ENCODE assay signal across 15 cellular contexts in genomic region chrX:18668468-18668867, GRCh38. TPM values are rescaled to one million over a fixed set of nuclear protein-coding genes. Genes with fewer than 3 reads are reported as not detected.
A peak's percentile ranks its signal among the peaks of the same experiment; 100 is the strongest.
DNase-seq lines count a peak whose midpoint lies in the region; ATAC-seq and TF ChIP-seq lines count a peak whose summit lies in the region.
"Had no signal": no experiment of that assay in that cellular context is flagged by ENCODE, and none has a peak within 500 bp of the region (broad histone marks: within the 10 kb centered on the region; RNA-seq: fewer than 3 reads in every experiment).

No MANE protein-coding gene starts in this region.

- H3K4me3 ChIP-seq in AG04449 (ENCODE audit: low read depth, low read length): 0 out of 2 replicates have a peak overlapping the region, but pooled peaks have one; percentile 6
- no peak overlapping the region for H3K4me3 ChIP-seq in CD8-positive, alpha-beta T cell (ENCODE audit: low read depth, low read length)

- intact Hi-C loops in CD8-positive, alpha-beta T cell (cut with DNase I, micrococcal nuclease): no loop called here

- no peak for DNase-seq in AG04449 (ENCODE audit: low read depth, low spot score)
- DNase-seq in CD8-positive, alpha-beta T cell: no peak
- DNase-seq in MV-4-11 (lab: John Stamatoyannopoulos, UW): peak; percentile 62
- DNase-seq in activated naive CD8-positive, alpha-beta T cell treated with anti-CD3 and anti-CD28 coated beads for 36 hours: no peak
- DNase-seq in midbrain (lab: John Stamatoyannopoulos, UW): no peak
- no peak for DNase-seq in superior temporal gyrus (ENCODE audit: extremely low spot score)
- DNase-seq in GM19238 (ENCODE audit: insufficient read length, low spot score): no peak
- DNase-seq: amniotic stem cell, dorsolateral prefrontal cortex, GDM1, NCI-H1048, SHP77 treated with DMSO at 0.1 percent for 48 hours had no signal

- no peak for ATAC-seq in CD8-positive, alpha-beta T cell
- ATAC-seq in GM18909 (IDR thresholded peaks at IDR 0.05; ENCODE audit: poor library complexity, unreplicated experiment): no peak

- H3K36me3 Mint-ChIP-seq in CD8-positive, alpha-beta T cell: no peaks in the 10 kb centered on the region
- H3K36me3 Mint-ChIP-seq in activated naive CD8-positive, alpha-beta T cell treated with anti-CD3 and anti-CD28 coated beads for 36 hours: no peaks in the 10 kb centered on the region

- no peaks in the 10 kb centered on the region for H3K27me3 ChIP-seq in CD8-positive, alpha-beta T cell (ENCODE audit: insufficient read depth, low read length)

- CTCF ChIA-PET in AG04449 (lab: Yijun Ruan, JAX): no interaction called here
- CTCF ChIA-PET in CD8-positive, alpha-beta T cell (lab: Charles Lee): no interaction called here

- H3K4me1 Mint-ChIP-seq in CD8-positive, alpha-beta T cell (ENCODE audit: low read depth): peaks cover 8% of the 10 kb centered on the region
- H3K4me1 Mint-ChIP-seq in activated naive CD8-positive, alpha-beta T cell treated with anti-CD3 and anti-CD28 coated beads for 36 hours: peaks cover 8% of the 10 kb centered on the region

- no peak overlapping the region for H3K27ac Mint-ChIP-seq in CD8-positive, alpha-beta T cell
- peak overlapping the region; percentile 12 for H3K27ac Mint-ChIP-seq in activated naive CD8-positive, alpha-beta T cell treated with anti-CD3 and anti-CD28 coated beads for 36 hours

- peak overlapping the region; percentile 63 for H3K4me3 Mint-ChIP-seq in CD8-positive, alpha-beta T cell
- H3K4me3 Mint-ChIP-seq in activated naive CD8-positive, alpha-beta T cell treated with anti-CD3 and anti-CD28 coated beads for 36 hours: peak overlapping the region; percentile 29

- H3K27ac ChIP-seq in CD8-positive, alpha-beta T cell (ENCODE audit: low read depth, low read length): no peak overlapping the region

- no peaks in the 10 kb centered on the region for H3K27me3 Mint-ChIP-seq in CD8-positive, alpha-beta T cell (ENCODE audit: low read depth)
- no peaks in the 10 kb centered on the region for H3K27me3 Mint-ChIP-seq in activated naive CD8-positive, alpha-beta T cell treated with anti-CD3 and anti-CD28 coated beads for 36 hours

- no peaks in the 10 kb centered on the region for H3K4me1 ChIP-seq in CD8-positive, alpha-beta T cell (ENCODE audit: insufficient read depth, low read length)

- TF ChIP-seq CTCF in AG04449 (IDR thresholded peaks at IDR 0.05; ENCODE audit: insufficient read depth, low read length, missing control alignments): no peak
- no peak for TF ChIP-seq CTCF in CD8-positive, alpha-beta T cell (IDR thresholded peaks at IDR 0.05)

- H3K36me3 ChIP-seq in CD8-positive, alpha-beta T cell (ENCODE audit: insufficient read depth, low read length): no peaks in the 10 kb centered on the region

- H3K9me3 Mint-ChIP-seq in CD8-positive, alpha-beta T cell: no peaks in the 10 kb centered on the region
- H3K9me3 Mint-ChIP-seq in activated naive CD8-positive, alpha-beta T cell treated with anti-CD3 and anti-CD28 coated beads for 36 hours: no peaks in the 10 kb centered on the region

- H3K9me3 ChIP-seq in CD8-positive, alpha-beta T cell (ENCODE audit: low read length): no peaks in the 10 kb centered on the region

- POLR2A ChIA-PET in AG04449 (lab: Yijun Ruan, JAX): no interaction called here
- POLR2A ChIA-PET in CD8-positive, alpha-beta T cell (lab: Charles Lee): no interaction called here

RNA-seq across cellular contexts. Expression of gene RS1, which starts 3.4 kb away (rescaled TPM):
- total RNA-seq in CD8-positive, alpha-beta T cell: not detected
- total RNA-seq in activated naive CD8-positive, alpha-beta T cell treated with anti-CD3 and anti-CD28 coated beads for 36 hours: not detected
- total RNA-seq: fibroblast of lung, liver had no signal

RNA-seq across cellular contexts. Expression of gene PPEF1, which starts 39.0 kb away (rescaled TPM):
- total RNA-seq in CD8-positive, alpha-beta T cell: under 1 TPM in 1 of 2 experiments, not detected in 1; 0.76 TPM
- total RNA-seq in activated naive CD8-positive, alpha-beta T cell treated with anti-CD3 and anti-CD28 coated beads for 36 hours: not detected
